23 cellular contexts compared by ENCODE assay signal in genomic region chr4:15986900-15987299, GRCh38. TPM values are rescaled to one million over a fixed set of nuclear protein-coding genes. Genes with fewer than 3 reads are reported as not detected.
"Had no signal": no experiment of that assay in that cellular context is flagged by ENCODE, and none has a peak within 500 bp of the region (broad histone marks: within the 10 kb centered on the region; RNA-seq: fewer than 3 reads in every experiment).

No MANE protein-coding gene starts in this region.

- H3K36me3 ChIP-seq: SJSA1 had no signal

- H3K9me3 ChIP-seq: SJSA1 had no signal

- H3K27me3 ChIP-seq: SJSA1 had no signal

- H3K4me3 ChIP-seq: SJSA1, SK-N-MC had no signal

- DNase-seq: KBM-7, MV-4-11, NCI-H1048, NCI-H1105, NCI-H1417, NCI-H1436 treated with DMSO at 0.1 percent for 48 hours, NCI-H1694, NCI-H187 treated with DMSO at 0.1 percent for 48 hours, NCI-H2029 treated with DMSO at 0.1 percent for 48 hours, NCI-H2171 treated with DMSO at 0.1 percent for 48 hours, NCI-H345, NCI-H446 treated with DMSO at 0.1 percent for 48 hours, NCI-H510A treated with DMSO at 0.1 percent for 48 hours, NCI-H526, NCI-H82, Right ventricle myocardium superior, RPMI8226, SIG-M5 had no signal

- H3K4me1 ChIP-seq: SJSA1 had no signal

- H3K27ac ChIP-seq: HL-60, SJSA1, SK-N-MC had no signal

RNA-seq across cellular contexts. Expression of gene FGFBP2, which starts 23.9 kb away (rescaled TPM):
- total RNA-seq: LHCN-M2, MCF 10A, SJSA1 had no signal

RNA-seq across cellular contexts. Expression of gene FGFBP1, which starts 48.4 kb away (rescaled TPM):
- total RNA-seq: LHCN-M2, Right ventricle myocardium superior, SJSA1 had no signal
